1 cellular context compared by ENCODE assay signal in genomic region chr6:215335-216034, GRCh38.
TF ChIP-seq lines count a peak whose summit lies in the region.

No MANE protein-coding gene starts in this region.

TF ChIP-seq in GM12878, 131 proteins besides CTCF, POLR2A, EP300 and RAD21 (continued from another document):
- TF ChIP-seq, protein P1, sequence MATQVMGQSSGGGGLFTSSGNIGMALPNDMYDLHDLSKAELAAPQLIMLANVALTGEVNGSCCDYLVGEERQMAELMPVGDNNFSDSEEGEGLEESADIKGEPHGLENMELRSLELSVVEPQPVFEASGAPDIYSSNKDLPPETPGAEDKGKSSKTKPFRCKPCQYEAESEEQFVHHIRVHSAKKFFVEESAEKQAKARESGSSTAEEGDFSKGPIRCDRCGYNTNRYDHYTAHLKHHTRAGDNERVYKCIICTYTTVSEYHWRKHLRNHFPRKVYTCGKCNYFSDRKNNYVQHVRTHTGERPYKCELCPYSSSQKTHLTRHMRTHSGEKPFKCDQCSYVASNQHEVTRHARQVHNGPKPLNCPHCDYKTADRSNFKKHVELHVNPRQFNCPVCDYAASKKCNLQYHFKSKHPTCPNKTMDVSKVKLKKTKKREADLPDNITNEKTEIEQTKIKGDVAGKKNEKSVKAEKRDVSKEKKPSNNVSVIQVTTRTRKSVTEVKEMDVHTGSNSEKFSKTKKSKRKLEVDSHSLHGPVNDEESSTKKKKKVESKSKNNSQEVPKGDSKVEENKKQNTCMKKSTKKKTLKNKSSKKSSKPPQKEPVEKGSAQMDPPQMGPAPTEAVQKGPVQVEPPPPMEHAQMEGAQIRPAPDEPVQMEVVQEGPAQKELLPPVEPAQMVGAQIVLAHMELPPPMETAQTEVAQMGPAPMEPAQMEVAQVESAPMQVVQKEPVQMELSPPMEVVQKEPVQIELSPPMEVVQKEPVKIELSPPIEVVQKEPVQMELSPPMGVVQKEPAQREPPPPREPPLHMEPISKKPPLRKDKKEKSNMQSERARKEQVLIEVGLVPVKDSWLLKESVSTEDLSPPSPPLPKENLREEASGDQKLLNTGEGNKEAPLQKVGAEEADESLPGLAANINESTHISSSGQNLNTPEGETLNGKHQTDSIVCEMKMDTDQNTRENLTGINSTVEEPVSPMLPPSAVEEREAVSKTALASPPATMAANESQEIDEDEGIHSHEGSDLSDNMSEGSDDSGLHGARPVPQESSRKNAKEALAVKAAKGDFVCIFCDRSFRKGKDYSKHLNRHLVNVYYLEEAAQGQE (IDR thresholded peaks at IDR 0.05; ENCODE audit: low read depth, low read length) = no peak
- TF ChIP-seq, protein P2, sequence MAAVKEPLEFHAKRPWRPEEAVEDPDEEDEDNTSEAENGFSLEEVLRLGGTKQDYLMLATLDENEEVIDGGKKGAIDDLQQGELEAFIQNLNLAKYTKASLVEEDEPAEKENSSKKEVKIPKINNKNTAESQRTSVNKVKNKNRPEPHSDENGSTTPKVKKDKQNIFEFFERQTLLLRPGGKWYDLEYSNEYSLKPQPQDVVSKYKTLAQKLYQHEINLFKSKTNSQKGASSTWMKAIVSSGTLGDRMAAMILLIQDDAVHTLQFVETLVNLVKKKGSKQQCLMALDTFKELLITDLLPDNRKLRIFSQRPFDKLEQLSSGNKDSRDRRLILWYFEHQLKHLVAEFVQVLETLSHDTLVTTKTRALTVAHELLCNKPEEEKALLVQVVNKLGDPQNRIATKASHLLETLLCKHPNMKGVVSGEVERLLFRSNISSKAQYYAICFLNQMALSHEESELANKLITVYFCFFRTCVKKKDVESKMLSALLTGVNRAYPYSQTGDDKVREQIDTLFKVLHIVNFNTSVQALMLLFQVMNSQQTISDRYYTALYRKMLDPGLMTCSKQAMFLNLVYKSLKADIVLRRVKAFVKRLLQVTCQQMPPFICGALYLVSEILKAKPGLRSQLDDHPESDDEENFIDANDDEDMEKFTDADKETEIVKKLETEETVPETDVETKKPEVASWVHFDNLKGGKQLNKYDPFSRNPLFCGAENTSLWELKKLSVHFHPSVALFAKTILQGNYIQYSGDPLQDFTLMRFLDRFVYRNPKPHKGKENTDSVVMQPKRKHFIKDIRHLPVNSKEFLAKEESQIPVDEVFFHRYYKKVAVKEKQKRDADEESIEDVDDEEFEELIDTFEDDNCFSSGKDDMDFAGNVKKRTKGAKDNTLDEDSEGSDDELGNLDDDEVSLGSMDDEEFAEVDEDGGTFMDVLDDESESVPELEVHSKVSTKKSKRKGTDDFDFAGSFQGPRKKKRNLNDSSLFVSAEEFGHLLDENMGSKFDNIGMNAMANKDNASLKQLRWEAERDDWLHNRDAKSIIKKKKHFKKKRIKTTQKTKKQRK (IDR thresholded peaks at IDR 0.05; ENCODE audit: low read depth, low read length) = no peak
- TF ChIP-seq ELK1 (IDR thresholded peaks at IDR 0.05; ENCODE audit: low read depth, low read length) (no peak), ZNF384 (IDR thresholded peaks at IDR 0.05; ENCODE audit: borderline replicate concordance, low read depth, low read length) (no peak), BHLHE40 (IDR thresholded peaks at IDR 0.05; ENCODE audit: borderline replicate concordance in 1 of 2, low read depth in 2 of 2, low read length in 1 of 2) (peak in 1 of 2 experiments; percentile 39; a peak in 2 of 4 replicates), PAX5 (IDR thresholded peaks at IDR 0.05; ENCODE audit: borderline replicate concordance, low read depth, low read length) (peak; percentile 61; the same call in 1 of the 2 replicates), NR2F1 (conservative IDR thresholded peaks at IDR 0.05) (peak; percentile 52)
- TF ChIP-seq, protein P3, sequence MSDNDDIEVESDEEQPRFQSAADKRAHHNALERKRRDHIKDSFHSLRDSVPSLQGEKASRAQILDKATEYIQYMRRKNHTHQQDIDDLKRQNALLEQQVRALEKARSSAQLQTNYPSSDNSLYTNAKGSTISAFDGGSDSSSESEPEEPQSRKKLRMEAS (IDR thresholded peaks at IDR 0.05; ENCODE audit: low read depth, low read length) = no peak
